ENCODE assay signal across 15 cellular contexts in the genomic region with DNA sequence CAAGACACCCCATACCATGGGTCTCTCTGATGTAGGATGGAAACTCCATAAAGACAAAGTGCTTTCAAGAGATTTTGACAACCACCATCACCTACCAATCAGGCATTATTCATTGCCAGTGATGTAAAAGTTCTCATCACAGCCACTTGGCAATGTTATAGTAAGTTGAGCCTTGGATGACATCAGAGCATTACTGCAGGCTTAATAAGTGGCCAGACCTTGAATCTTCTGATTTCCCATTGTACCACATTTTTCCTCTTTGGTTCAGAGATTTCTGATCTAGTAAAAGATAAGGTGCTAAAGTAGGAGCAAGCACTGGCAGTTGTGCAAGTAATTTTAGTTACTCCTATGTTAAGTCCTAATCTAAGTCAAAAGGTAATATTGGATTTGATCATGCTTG. TPM values are rescaled to one million over a fixed set of nuclear protein-coding genes. Genes with fewer than 3 reads are reported as not detected.
DNase-seq lines count a peak whose midpoint lies in the region; ATAC-seq and TF ChIP-seq lines count a peak whose summit lies in the region.
"Had no signal": no experiment of that assay in that cellular context is flagged by ENCODE, and none has a peak within 500 bp of the region (broad histone marks: within the 10 kb centered on the region; RNA-seq: fewer than 3 reads in every experiment).

No MANE protein-coding gene starts in this region.

- no peak for TF ChIP-seq POLR2A in body of pancreas (IDR thresholded peaks at IDR 0.05)

- TF ChIP-seq CTCF in HFFc6 (IDR thresholded peaks at IDR 0.05) (no peak), body of pancreas (IDR thresholded peaks at IDR 0.05) (no peak), fibroblast of villous mesenchyme (IDR thresholded peaks at IDR 0.05; ENCODE audit: insufficient read depth, low read depth, low read length) (no peak), retinal pigment epithelial cell (conservative IDR thresholded peaks at IDR 0.05; ENCODE audit: low read depth, low read length) (no peak)

- H3K4me3 ChIP-seq in body of pancreas: no peak overlapping the region
- H3K4me3 ChIP-seq in fibroblast of villous mesenchyme (ENCODE audit: low read depth, low read length): no peak overlapping the region
- H3K4me3 ChIP-seq in retinal pigment epithelial cell (ENCODE audit: low read length): no peak overlapping the region

- no peaks in the 10 kb centered on the region for H3K27me3 ChIP-seq in body of pancreas
- H3K27me3 ChIP-seq: BE2C had no signal

- DNase-seq in HFFc6 (peak; percentile 44), body of pancreas (no peak), fibroblast of villous mesenchyme (ENCODE audit: low read depth) (peak; percentile 9), retinal pigment epithelial cell (ENCODE audit: low read depth) (peak; percentile 27), RPMI8226 (no peak), retina (no peak)
- DNase-seq: BE2C; CD8-positive, alpha-beta T cell; DND-41; MM.1S; NCI-H1105; NCI-H1694 treated with DMSO at 0.1 percent for 48 hours; NCI-H446; NCI-H774 had no signal

- no peaks in the 10 kb centered on the region for H3K9me3 ChIP-seq in body of pancreas
- H3K9me3 ChIP-seq: BE2C had no signal

- peaks cover 9% of the 10 kb centered on the region; the same call in 1 of the 2 replicates for H3K4me1 Mint-ChIP-seq in HFFc6 (ENCODE audit: low read depth)

- H3K36me3 Mint-ChIP-seq in HFFc6 (ENCODE audit: low read depth): peaks cover 3% of the 10 kb centered on the region; the same call in 1 of the 2 replicates
- H3K36me3 Mint-ChIP-seq: CD8-positive, alpha-beta T cell had no signal

- H3K27me3 Mint-ChIP-seq in HFFc6 (ENCODE audit: insufficient read depth): peaks cover 2% of the 10 kb centered on the region; the same call in 1 of the 2 replicates

- ATAC-seq in body of pancreas (peak; percentile 33), GM19467 (IDR thresholded peaks at IDR 0.05; ENCODE audit: unreplicated experiment) (no peak)
- ATAC-seq: CD8-positive, alpha-beta T cell had no signal

- no peaks in the 10 kb centered on the region for H3K9me3 Mint-ChIP-seq in HFFc6
- H3K9me3 Mint-ChIP-seq: CD8-positive, alpha-beta T cell had no signal

- intact Hi-C loops in body of pancreas (cut with DNase I): no loop called here

- H3K27ac ChIP-seq in body of pancreas: no peak overlapping the region

- no peak overlapping the region for H3K27ac Mint-ChIP-seq in HFFc6
- H3K27ac Mint-ChIP-seq: CD8-positive, alpha-beta T cell had no signal

- no peak overlapping the region for H3K4me3 Mint-ChIP-seq in HFFc6
- H3K4me3 Mint-ChIP-seq: CD8-positive, alpha-beta T cell had no signal

- no peaks in the 10 kb centered on the region for H3K4me1 ChIP-seq in body of pancreas
- H3K4me1 ChIP-seq: BE2C had no signal

- H3K36me3 ChIP-seq in body of pancreas (replicated peaks in 1 of 2; ENCODE audit: insufficient read depth in 1 of 2, low read depth in 2 of 2): no peaks in the 10 kb centered on the region
- H3K36me3 ChIP-seq: BE2C had no signal

RNA-seq across cellular contexts. Expression of a gene that starts 36.5 kb away (rescaled TPM):
- 10 to 100 TPM in 4 of 6 experiments, 1 to 10 TPM in 2; 5.4 to 11.9 (median 11.1) TPM for total RNA-seq in HFFc6 (2021; fragmentation: NEBNext Ultra II Directional; extraction: Animal tissue kit (Norgen Biotek cat#: 25700))
- total RNA-seq in body of pancreas: 1 to 10 TPM; 2.1 to 5.3 TPM
- total RNA-seq in fibroblast of villous mesenchyme: 2.2 and 4.5 TPM in 2 replicates
- total RNA-seq: CD8-positive, alpha-beta T cell had no signal

Comparison
In these comparisons a context has a peak if more than half of its experiments do, and no peak if none do; other contexts are left out.
1. DNase-seq: peak in HFFc6 (single experiment), fibroblast of villous mesenchyme (single experiment) and retinal pigment epithelial cell (single experiment); none in body of pancreas (0 of 4), RPMI8226 (single experiment) and retina (single experiment).